Comparison of ENCODE assay signal across 9 cellular contexts in the genomic region with DNA sequence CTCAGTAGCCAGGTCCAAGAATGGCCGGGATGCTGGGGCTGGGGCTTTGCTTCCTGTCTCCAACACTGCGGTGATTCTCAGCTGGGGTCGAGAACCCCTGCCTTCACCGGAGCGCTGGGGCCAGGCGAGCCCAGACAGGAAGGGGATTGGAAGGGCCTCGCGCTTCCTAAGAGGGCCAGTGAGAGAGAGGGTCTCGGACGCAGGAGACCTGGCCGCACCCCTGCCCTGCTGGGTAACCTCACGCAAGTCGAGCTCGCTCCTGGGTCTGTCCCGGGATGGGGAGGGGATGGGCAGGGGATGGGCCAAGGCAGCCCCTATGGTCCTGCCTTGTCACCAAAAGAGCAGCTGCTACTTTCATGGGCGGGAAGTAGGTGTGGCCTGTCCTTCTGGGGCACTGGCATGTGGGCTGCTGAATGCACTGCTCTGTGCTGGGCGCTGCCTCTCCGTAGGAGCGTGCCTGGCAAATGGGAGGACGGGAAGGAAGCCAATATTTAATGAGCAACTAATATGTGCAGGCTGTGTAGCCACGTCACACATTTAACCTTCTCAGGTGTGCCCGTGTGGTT. TPM values are rescaled to one million over a fixed set of nuclear protein-coding genes. Genes with fewer than 3 reads are reported as not detected.
DNase-seq lines count a peak whose midpoint lies in the region; ATAC-seq and TF ChIP-seq lines count a peak whose summit lies in the region.
"Had no signal": no experiment of that assay in that cellular context is flagged by ENCODE, and none has a peak within 500 bp of the region (broad histone marks: within the 10 kb centered on the region; RNA-seq: fewer than 3 reads in every experiment).

No MANE protein-coding gene starts in this region.

- H3K36me3 Mint-ChIP-seq in WTC11: 0 out of 2 replicates have a peak, but pooled peaks cover 2% of the 10 kb centered on the region

- no peak overlapping the region for H2BK5ac ChIP-seq in trophoblast cell (ENCODE audit: low read depth, low read length, poor library complexity)

- peak overlapping the region; percentile 4 for H3K9ac ChIP-seq in fibroblast of lung (ENCODE audit: insufficient read depth, low read length)
- no peak overlapping the region for H3K9ac ChIP-seq in trophoblast cell (ENCODE audit: low read length)

- H3K27ac ChIP-seq in fibroblast of lung (ENCODE audit: insufficient read depth, low read length) (no peak overlapping the region), trophoblast cell (ENCODE audit: low read depth, low read length) (no peak overlapping the region)
- H3K27ac ChIP-seq: epithelial cell of prostate had no signal

- H3K18ac ChIP-seq in trophoblast cell (ENCODE audit: low read length): peak overlapping the region; percentile 51

- peak overlapping the region; percentile 76 for H3K4me3 Mint-ChIP-seq in WTC11

- H3K14ac ChIP-seq in trophoblast cell (ENCODE audit: low read length): peak overlapping the region; percentile 27

- peaks cover 7% of the 10 kb centered on the region for H3K79me1 ChIP-seq in trophoblast cell (ENCODE audit: low read length)

- H3K4me1 ChIP-seq in fibroblast of lung (ENCODE audit: control insufficient read depth, extremely low read depth, insufficient read depth, low read length): no peaks in the 10 kb centered on the region
- H3K4me1 ChIP-seq in trophoblast cell (ENCODE audit: control insufficient read depth in 1 of 2, insufficient read depth in 2 of 2, low read length in 2 of 2): peaks cover 9 to 11% of the 10 kb centered on the region in 2 experiments

- no peak overlapping the region for H2AK5ac ChIP-seq in trophoblast cell (ENCODE audit: low read length)

- POLR2A ChIA-PET in WTC11 (lab: Charles Lee): interaction anchor here (1.1 to 1.2 kb wide), 2 partner anchors 103 to 231 kb away, joined by 3 read pairs; no protein-coding TSS in a partner anchor

- H3K27me3 Mint-ChIP-seq in WTC11 (ENCODE audit: low read depth): peaks cover 66% of the 10 kb centered on the region

- H3K79me2 ChIP-seq in fibroblast of lung (ENCODE audit: control insufficient read depth, insufficient read depth, low read length) (no peaks in the 10 kb centered on the region), trophoblast cell (ENCODE audit: control insufficient read depth, insufficient read depth, low read length, poor library complexity) (peaks cover 3% of the 10 kb centered on the region)

- TF ChIP-seq CTCF in WTC11 (IDR thresholded peaks at IDR 0.05) (no peak), fibroblast of lung (conservative IDR thresholded peaks at IDR 0.05 in 1 of 2, IDR thresholded peaks at IDR 0.05 in 1 of 2; ENCODE audit: low read depth in 1 of 2, low read length in 2 of 2) (no peak)

- CTCF ChIA-PET in WTC11 (lab: Charles Lee): interaction anchor here (0.6 to 4.1 kb wide), 84 partner anchors 10 to 1042 kb away, joined by 3 to 119 read pairs (median 5); a partner anchor contains a TSS

- WGBS in trophoblast cell (ENCODE audit: extremely low coverage, insufficient coverage, insufficient read length): no CpG with 5 or more reads among the region's 22 CpGs

- no peak overlapping the region for H3K27ac Mint-ChIP-seq in WTC11

- H2BK12ac ChIP-seq in trophoblast cell (ENCODE audit: low read length): peak overlapping the region; percentile 42

- H3K9me3 Mint-ChIP-seq in WTC11: peaks cover 13% of the 10 kb centered on the region

- H3K4me3 ChIP-seq in fibroblast of lung (replicated peaks in 1 of 4; ENCODE audit: control extremely low read depth in 1 of 4, insufficient read depth in 1 of 4, low read depth in 3 of 4, low read length in 4 of 4): peak overlapping the region; percentile 45 to 64 (median 55)
- peak overlapping the region; percentile 56 for H3K4me3 ChIP-seq in trophoblast cell (ENCODE audit: low read depth, low read length)

- peaks cover 17% of the 10 kb centered on the region for H3K4me1 Mint-ChIP-seq in WTC11

- peak overlapping the region; percentile 95 for H3K4me2 ChIP-seq in fibroblast of lung (ENCODE audit: extremely low read depth, insufficient read depth, low read length)
- peak overlapping the region; percentile 97 for H3K4me2 ChIP-seq in trophoblast cell (ENCODE audit: low read length)

- H4K91ac ChIP-seq in trophoblast cell (ENCODE audit: low read depth, low read length): peak overlapping the region; percentile 11

- ATAC-seq in HG03064 (IDR thresholded peaks at IDR 0.05; ENCODE audit: low read depth, unreplicated experiment) (peak; percentile 27), WTC11 (peak; percentile 70)

- no peaks in the 10 kb centered on the region for H4K20me1 ChIP-seq in fibroblast of lung (ENCODE audit: control insufficient read depth, extremely low read depth, insufficient read depth, low read length)

- H2AFZ ChIP-seq in fibroblast of lung (ENCODE audit: low read length) (peak overlapping the region; percentile 81), trophoblast cell (ENCODE audit: insufficient read depth, low read length, poor library complexity) (peak overlapping the region; percentile 47)

- H3K4ac ChIP-seq in trophoblast cell (ENCODE audit: low read depth, low read length): no peak overlapping the region

- peak overlapping the region; percentile 15 for H4K8ac ChIP-seq in trophoblast cell (ENCODE audit: low read depth, low read length)

- peak; percentile 19 for DNase-seq in activated naive CD4-positive, alpha-beta T cell treated with Interleukin-2 at 50 U/mL for 16 hours
- DNase-seq in activated naive CD4-positive, alpha-beta T cell (lab: John Stamatoyannopoulos, UW): no peak
- peak; percentile 39 for DNase-seq in WTC11 (ENCODE audit: low spot score)
- peak in 1 of 2 donors; percentile 3 for DNase-seq in fibroblast of lung (ENCODE audit: low read depth in 2 of 2)
- peak in 1 of 2 donors; percentile 6 for DNase-seq in trophoblast cell
- no peak for DNase-seq in NCI-H1694 (lab: John Stamatoyannopoulos, UW)
- no peak for DNase-seq in NCI-H1436 treated with DMSO at 0.1 percent for 48 hours (lab: John Stamatoyannopoulos, UW)

- no peaks in the 10 kb centered on the region for H3K9me3 ChIP-seq in fibroblast of lung (ENCODE audit: control insufficient read depth, insufficient read depth, low read depth, low read length)
- peaks cover 6% of the 10 kb centered on the region for H3K9me3 ChIP-seq in trophoblast cell (ENCODE audit: insufficient read depth, low read depth, low read length)

- H4K12ac ChIP-seq in trophoblast cell (ENCODE audit: low read depth, low read length): peak overlapping the region; percentile 49

- H3K23ac ChIP-seq in trophoblast cell (ENCODE audit: low read length): no peak overlapping the region

- no peaks in the 10 kb centered on the region for H3K36me3 ChIP-seq in fibroblast of lung (ENCODE audit: control insufficient read depth, insufficient read depth, low read length)
- no peaks in the 10 kb centered on the region for H3K36me3 ChIP-seq in trophoblast cell (ENCODE audit: control insufficient read depth in 1 of 2, insufficient read depth in 2 of 2, low read length in 2 of 2)

- H2BK120ac ChIP-seq in trophoblast cell (ENCODE audit: insufficient read depth, low read length, poor library complexity): peak overlapping the region; percentile 4

- H3K27me3 ChIP-seq in fibroblast of lung (ENCODE audit: control insufficient read depth, insufficient read depth, low read length): no peaks in the 10 kb centered on the region
- peaks cover 5% of the 10 kb centered on the region for H3K27me3 ChIP-seq in trophoblast cell (ENCODE audit: insufficient read depth, low read length)

TF ChIP-seq in WTC11, 78 proteins besides CTCF, POLR2A, EP300 and RAD21 (continues in another document):
- no peak for TF ChIP-seq PRRX2 (CRISPR knock-in tag; IDR thresholded peaks at IDR 0.05)
- TF ChIP-seq, protein P1, sequence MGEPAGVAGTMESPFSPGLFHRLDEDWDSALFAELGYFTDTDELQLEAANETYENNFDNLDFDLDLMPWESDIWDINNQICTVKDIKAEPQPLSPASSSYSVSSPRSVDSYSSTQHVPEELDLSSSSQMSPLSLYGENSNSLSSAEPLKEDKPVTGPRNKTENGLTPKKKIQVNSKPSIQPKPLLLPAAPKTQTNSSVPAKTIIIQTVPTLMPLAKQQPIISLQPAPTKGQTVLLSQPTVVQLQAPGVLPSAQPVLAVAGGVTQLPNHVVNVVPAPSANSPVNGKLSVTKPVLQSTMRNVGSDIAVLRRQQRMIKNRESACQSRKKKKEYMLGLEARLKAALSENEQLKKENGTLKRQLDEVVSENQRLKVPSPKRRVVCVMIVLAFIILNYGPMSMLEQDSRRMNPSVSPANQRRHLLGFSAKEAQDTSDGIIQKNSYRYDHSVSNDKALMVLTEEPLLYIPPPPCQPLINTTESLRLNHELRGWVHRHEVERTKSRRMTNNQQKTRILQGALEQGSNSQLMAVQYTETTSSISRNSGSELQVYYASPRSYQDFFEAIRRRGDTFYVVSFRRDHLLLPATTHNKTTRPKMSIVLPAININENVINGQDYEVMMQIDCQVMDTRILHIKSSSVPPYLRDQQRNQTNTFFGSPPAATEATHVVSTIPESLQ (CRISPR knock-in tag; IDR thresholded peaks at IDR 0.05): no peak
- 0 out of 2 replicates have a peak, but pooled peaks have one; percentile 23 for TF ChIP-seq CBFB (CRISPR knock-in tag; IDR thresholded peaks at IDR 0.05; ENCODE audit: low read depth)
- no peak for TF ChIP-seq ZNF416 (CRISPR knock-in tag; IDR thresholded peaks at IDR 0.05)
- TF ChIP-seq FOXP1 (CRISPR knock-in tag; IDR thresholded peaks at IDR 0.05; ENCODE audit: borderline replicate concordance): peak; percentile 10; the same call in 1 of the 2 replicates
- TF ChIP-seq, protein P2, sequence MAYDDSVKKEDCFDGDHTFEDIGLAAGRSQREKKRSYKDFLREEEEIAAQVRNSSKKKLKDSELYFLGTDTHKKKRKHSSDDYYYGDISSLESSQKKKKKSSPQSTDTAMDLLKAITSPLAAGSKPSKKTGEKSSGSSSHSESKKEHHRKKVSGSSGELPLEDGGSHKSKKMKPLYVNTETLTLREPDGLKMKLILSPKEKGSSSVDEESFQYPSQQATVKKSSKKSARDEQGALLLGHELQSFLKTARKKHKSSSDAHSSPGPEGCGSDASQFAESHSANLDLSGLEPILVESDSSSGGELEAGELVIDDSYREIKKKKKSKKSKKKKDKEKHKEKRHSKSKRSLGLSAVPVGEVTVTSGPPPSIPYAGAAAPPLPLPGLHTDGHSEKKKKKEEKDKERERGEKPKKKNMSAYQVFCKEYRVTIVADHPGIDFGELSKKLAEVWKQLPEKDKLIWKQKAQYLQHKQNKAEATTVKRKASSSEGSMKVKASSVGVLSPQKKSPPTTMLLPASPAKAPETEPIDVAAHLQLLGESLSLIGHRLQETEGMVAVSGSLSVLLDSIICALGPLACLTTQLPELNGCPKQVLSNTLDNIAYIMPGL (CRISPR knock-in tag; IDR thresholded peaks at IDR 0.05): no peak

RNA-seq across cellular contexts. Expression of a gene that starts 20.0 kb away (rescaled TPM):
- total RNA-seq in WTC11 (2021) (not detected in 3 replicates), fibroblast of lung (not detected in 2 replicates)
- polyA plus RNA-seq in fibroblast of lung: not detected in 2 replicates
- polyA plus RNA-seq in fibroblast of lung (2012): not detected in 2 replicates
- not detected in 2 replicates for polyA minus RNA-seq in fibroblast of lung (ENCODE audit: low replicate concordance)
- polyA plus RNA-seq in trophoblast cell (2013): not detected in 2 replicates

RNA-seq across cellular contexts. Expression of a gene that starts 23.6 kb away (rescaled TPM):
- 5.9 to 7.1 TPM (median 7.1 TPM) in 3 replicates for total RNA-seq in WTC11 (2021)
- under 0.01 TPM in 1 of 2 replicates, not detected in the other for total RNA-seq in fibroblast of lung
- not detected in 2 replicates for polyA plus RNA-seq in fibroblast of lung
- not detected in 2 replicates for polyA plus RNA-seq in fibroblast of lung (2012)
- polyA minus RNA-seq in fibroblast of lung (ENCODE audit: low replicate concordance): not detected in 2 replicates
- 0.16 and 0.19 TPM in 2 replicates for polyA plus RNA-seq in trophoblast cell (2013)

Comparison
In these comparisons a context has a peak if more than half of its experiments do, and no peak if none do; other contexts are left out.
1. DNase-seq: peak in activated naive CD4-positive, alpha-beta T cell treated with Interleukin-2 at 50 U/mL for 16 hours (single experiment) and WTC11 (single experiment); none in activated naive CD4-positive, alpha-beta T cell (0 of 4), NCI-H1694 (single experiment) and NCI-H1436 treated with DMSO at 0.1 percent for 48 hours (single experiment).